ENCODE assay signal across 21 cellular contexts in the genomic region with DNA sequence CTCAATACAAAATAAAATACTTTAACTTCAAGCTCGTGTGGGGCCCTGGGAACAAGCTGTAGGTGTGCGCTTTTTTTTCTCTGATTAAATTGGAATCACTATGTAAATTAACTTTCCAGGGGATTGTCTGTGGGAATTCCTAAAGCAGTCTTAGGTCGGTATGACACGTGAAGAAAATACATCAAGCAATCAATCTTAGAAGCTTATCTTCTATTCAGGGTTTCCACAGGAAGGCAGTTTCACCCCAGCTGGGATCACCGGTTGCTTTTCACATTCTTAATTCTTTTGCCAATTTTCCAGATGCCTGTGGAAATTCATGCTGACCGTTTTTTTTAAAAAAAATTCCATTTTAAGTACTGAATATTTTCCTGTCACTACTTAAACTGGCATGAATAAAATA. TPM values are rescaled to one million over a fixed set of nuclear protein-coding genes. Genes with fewer than 3 reads are reported as not detected.
A peak's percentile ranks its signal among the peaks of the same experiment; 100 is the strongest.
DNase-seq lines count a peak whose midpoint lies in the region; ATAC-seq and TF ChIP-seq lines count a peak whose summit lies in the region.
"Had no signal": no experiment of that assay in that cellular context is flagged by ENCODE, and none has a peak within 500 bp of the region (broad histone marks: within the 10 kb centered on the region; RNA-seq: fewer than 3 reads in every experiment).

No MANE protein-coding gene starts in this region.

- no peaks in the 10 kb centered on the region for H3K36me3 Mint-ChIP-seq in naive B cell
- H3K36me3 Mint-ChIP-seq: CD8-positive, alpha-beta T cell; naive thymus-derived CD8-positive, alpha-beta T cell had no signal

- peak; percentile 68 for DNase-seq in astrocyte of the spinal cord (ENCODE audit: low read depth, low spot score)
- no peak for DNase-seq in naive B cell
- DNase-seq in stromal cell of bone marrow (ENCODE audit: low read depth), result peak; percentile 16
- no peak for DNase-seq in amniotic stem cell (lab: John Stamatoyannopoulos, UW)
- no peak for DNase-seq in activated gamma-delta T cell (lab: John Stamatoyannopoulos, UW)
- DNase-seq: activated CD4-positive, CD25-positive, alpha-beta regulatory T cell; activated naive CD4-positive, alpha-beta T cell treated with anti-CD3 and anti-CD28 coated beads for 36 hours; activated T-cell treated with anti-CD3 and anti-CD28 coated beads, Interleukin-2, amount 50 U/mL, for 24 hours; CD8-positive, alpha-beta T cell; cortex of kidney; endodermal cell; GF-D8; glutamatergic neuron; KG1; naive thymus-derived CD8-positive, alpha-beta T cell; NCI-H526 treated with DMSO at 0.1 percent for 48 hours had no signal

- H3K9me3 Mint-ChIP-seq in naive B cell, result no peaks in the 10 kb centered on the region
- H3K9me3 Mint-ChIP-seq: activated CD4-positive, alpha-beta memory T cell treated with anti-CD3 and anti-CD28 coated beads, Interleukin-2, amount 10 ng/mL, durations not matched to agents 7 days and 5 days; activated naive CD4-positive, alpha-beta T cell treated with anti-CD3 and anti-CD28 coated beads for 36 hours; activated T-cell treated with anti-CD3 and anti-CD28 coated beads, Interleukin-2, amount 50 U/mL, for 24 hours; CD8-positive, alpha-beta T cell; naive thymus-derived CD8-positive, alpha-beta T cell had no signal

- H3K4me1 ChIP-seq in HEK293 (ENCODE audit: control insufficient read depth, insufficient read depth, low read length), result peaks cover 6% of the 10 kb centered on the region

- H3K4me1 Mint-ChIP-seq in naive B cell, result peaks cover 68 to 80% (median 80%) of the 10 kb centered on the region in 3 donors
- H3K4me1 Mint-ChIP-seq: activated CD4-positive, alpha-beta memory T cell treated with anti-CD3 and anti-CD28 coated beads, Interleukin-2, amount 10 ng/mL, durations not matched to agents 7 days and 5 days had no signal

- POLR2A ChIA-PET in HEK293 (lab: Yijun Ruan, JAX), result interaction anchor here (1.4 kb wide), 1 partner anchor 9 kb away, joined by 4 read pairs; no protein-coding TSS in a partner anchor

- ATAC-seq in naive B cell (ENCODE audit: low read depth in 2 of 2), result no peak
- ATAC-seq in GM18502 (IDR thresholded peaks at IDR 0.05; ENCODE audit: poor library complexity, unreplicated experiment), result no peak
- no peak for ATAC-seq in GM19324 (IDR thresholded peaks at IDR 0.05; ENCODE audit: low FRiP score, unreplicated experiment)
- ATAC-seq: CD8-positive, alpha-beta T cell; naive thymus-derived CD8-positive, alpha-beta T cell had no signal

- H3K27me3 Mint-ChIP-seq in naive B cell, result no peaks in the 10 kb centered on the region
- H3K27me3 Mint-ChIP-seq: activated CD4-positive, alpha-beta memory T cell treated with anti-CD3 and anti-CD28 coated beads, Interleukin-2, amount 10 ng/mL, durations not matched to agents 7 days and 5 days; activated T-cell treated with anti-CD3 and anti-CD28 coated beads, Interleukin-2, amount 50 U/mL, for 24 hours; naive thymus-derived CD8-positive, alpha-beta T cell had no signal

- H3K27ac Mint-ChIP-seq in naive B cell, result peak overlapping the region in 5 of 6 donors; percentile 5 to 79 (median 75)
- H3K27ac Mint-ChIP-seq: activated CD4-positive, alpha-beta memory T cell treated with anti-CD3 and anti-CD28 coated beads, Interleukin-2, amount 10 ng/mL, durations not matched to agents 7 days and 5 days; activated naive CD4-positive, alpha-beta T cell treated with anti-CD3 and anti-CD28 coated beads for 36 hours; activated T-cell treated with anti-CD3 and anti-CD28 coated beads, Interleukin-2, amount 50 U/mL, for 24 hours; CD8-positive, alpha-beta T cell; endodermal cell had no signal

- in situ Hi-C loops in astrocyte of the spinal cord (cut with HindIII; ENCODE audit: low sequenced_read_pairs), result no loop called here

- no peaks in the 10 kb centered on the region for H3K36me3 ChIP-seq in HEK293 (ENCODE audit: control insufficient read depth in 2 of 2, insufficient read depth in 1 of 2, low read length in 2 of 2)

- no peak overlapping the region for H3K4me3 ChIP-seq in HEK293 (ENCODE audit: low read depth, low read length)
- H3K4me3 ChIP-seq in astrocyte of the spinal cord (ENCODE audit: low read depth, low read length), result no peak overlapping the region

- peak overlapping the region in 1 of 8 donors; percentile 12 for H3K4me3 Mint-ChIP-seq in naive B cell
- H3K4me3 Mint-ChIP-seq: activated CD4-positive, alpha-beta memory T cell treated with anti-CD3 and anti-CD28 coated beads, Interleukin-2, amount 10 ng/mL, durations not matched to agents 7 days and 5 days; activated naive CD4-positive, alpha-beta T cell treated with anti-CD3 and anti-CD28 coated beads for 36 hours; activated T-cell treated with anti-CD3 and anti-CD28 coated beads, Interleukin-2, amount 50 U/mL, for 24 hours; CD8-positive, alpha-beta T cell; endodermal cell; naive thymus-derived CD8-positive, alpha-beta T cell had no signal

- TF ChIP-seq CTCF in HEK293 (tag by site-specific recombination; IDR thresholded peaks at IDR 0.05) (no peak), astrocyte of the spinal cord (IDR thresholded peaks at IDR 0.05; ENCODE audit: low read depth, low read length) (no peak)

- H3K27ac ChIP-seq in HEK293 (ENCODE audit: extremely low read depth, low read depth, low read length), result no peak overlapping the region
- H3K27ac ChIP-seq: RWPE1 had no signal

- CTCF ChIA-PET in HEK293 (lab: Yijun Ruan, JAX), result interaction anchor here (0.6 to 0.7 kb wide), 2 partner anchors 8 to 752 kb away, joined by 3 to 5 read pairs; no protein-coding TSS in a partner anchor

- no peaks in the 10 kb centered on the region for H3K9me3 ChIP-seq in HEK293 (ENCODE audit: control insufficient read depth, insufficient read depth, low read depth, low read length)

TF ChIP-seq in HEK293, 187 proteins besides CTCF, POLR2A, EP300 and RAD21:
- TF ChIP-seq KLF10 (tag by site-specific recombination; IDR thresholded peaks at IDR 0.05) (no peak), SALL2 (tag by site-specific recombination; IDR thresholded peaks at IDR 0.05; ENCODE audit: borderline replicate concordance) (no peak), ZBTB20 (tag by site-specific recombination; IDR thresholded peaks at IDR 0.05) (peak; percentile 81), PRDM1 (tag by site-specific recombination; IDR thresholded peaks at IDR 0.05) (no peak)

RNA-seq across cellular contexts. Expression of a gene that starts 41.8 kb away (rescaled TPM):
- polyA plus RNA-seq in naive B cell (ENCODE audit: low read depth in 6 of 6), result 10 to 100 TPM; 12.2 to 54.1 (median 35.6) TPM

Comparison
In these comparisons a context has a peak if more than half of its experiments do, and no peak if none do; other contexts are left out.
1. DNase-seq: peak in astrocyte of the spinal cord (single experiment) and stromal cell of bone marrow (single experiment); none in naive B cell (single experiment), amniotic stem cell (single experiment) and activated gamma-delta T cell (single experiment).